In the genomic region with DNA sequence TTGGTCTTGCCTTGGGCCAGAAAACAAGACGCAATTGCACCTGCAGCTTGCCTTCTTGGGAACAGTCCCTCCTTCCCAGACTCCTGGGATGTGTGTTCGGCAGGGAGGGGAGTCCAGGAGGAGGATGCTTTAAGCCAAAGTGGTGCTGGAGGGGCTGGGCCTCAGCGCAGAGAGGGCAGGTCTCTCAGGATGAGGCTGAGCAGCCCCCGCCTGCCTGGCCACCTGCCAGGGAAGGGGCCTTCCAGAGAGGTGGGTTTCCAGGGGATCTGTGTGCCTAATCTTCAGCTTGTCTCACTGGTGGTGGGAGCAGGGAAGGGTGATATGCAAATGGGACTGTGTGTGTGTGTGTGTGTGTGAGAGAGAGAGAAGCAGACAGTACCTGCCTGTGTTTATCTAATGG, we compare ENCODE assay signal across 22 cellular contexts.
A peak's percentile ranks its signal among the peaks of the same experiment; 100 is the strongest.
DNase-seq lines count a peak whose midpoint lies in the region; ATAC-seq lines count a peak whose summit lies in the region.
"Had no signal": no experiment of that assay in that cellular context is flagged by ENCODE, and none has a peak within 500 bp of the region (broad histone marks: within the 10 kb centered on the region; RNA-seq: fewer than 3 reads in every experiment).

No MANE protein-coding gene starts in this region.

- intact Hi-C loops in activated CD4-positive, alpha-beta T cell treated with anti-CD3 and anti-CD28 coated beads for 36 hours (cut with DNase I, micrococcal nuclease), result no loop called here

- no peak for DNase-seq in activated naive CD4-positive, alpha-beta T cell (lab: John Stamatoyannopoulos, UW)
- DNase-seq in neuronal stem cell (ENCODE audit: low spot score), result no peak
- DNase-seq in stimulated activated effector memory CD8-positive, alpha-beta T cell treated with anti-CD3 and anti-CD28 coated beads, Interleukin-12 subunit alpha, Interleukin-12 subunit beta, amount 100 ng/mL, for 72 hours (ENCODE audit: low spot score in 2 of 2), result no peak
- DNase-seq in T-cell, result no peak
- no peak for DNase-seq in stimulated activated naive CD4-positive, alpha-beta T cell treated with Interleukin-2 at 50 U/mL for 16 hours (lab: John Stamatoyannopoulos, UW)
- no peak for DNase-seq in activated CD4-positive, alpha-beta T cell treated with anti-CD3 and anti-CD28 coated beads for 36 hours
- DNase-seq: 8988T; C1 segment of cervical spinal cord; CD4-positive, CD25-positive, alpha-beta regulatory T cell; CD8-positive, alpha-beta memory T cell; COR-L47; DMS 273 treated with DMSO at 0.1 percent for 48 hours; DMS53; DND-41; EL; GOT3; H7; HFFc6 had no signal

- H3K4me1 Mint-ChIP-seq in activated naive CD4-positive, alpha-beta T cell treated with anti-CD3 and anti-CD28 coated beads, Interleukin-2, amount 50 U/mL, for 24 hours, result no peaks in the 10 kb centered on the region
- H3K4me1 Mint-ChIP-seq in stimulated activated effector memory CD8-positive, alpha-beta T cell treated with anti-CD3 and anti-CD28 coated beads, Interleukin-12 subunit alpha, Interleukin-12 subunit beta, amount 100 ng/mL, for 72 hours, result no peaks in the 10 kb centered on the region
- no peaks in the 10 kb centered on the region for H3K4me1 Mint-ChIP-seq in T-cell
- H3K4me1 Mint-ChIP-seq in activated CD4-positive, alpha-beta T cell treated with anti-CD3 and anti-CD28 coated beads for 36 hours, result no peaks in the 10 kb centered on the region
- H3K4me1 Mint-ChIP-seq: CD4-positive, CD25-positive, alpha-beta regulatory T cell; CD8-positive, alpha-beta memory T cell had no signal

- H2BK12ac ChIP-seq in neuronal stem cell (ENCODE audit: low read length), result no peak overlapping the region

- H3K4me1 ChIP-seq in neuronal stem cell (ENCODE audit: control insufficient read depth in 2 of 2, insufficient read depth in 1 of 2, low read depth in 1 of 2, low read length in 2 of 2), result peaks cover 0 to 10% of the 10 kb centered on the region in 2 donors

- H2BK15ac ChIP-seq in neuronal stem cell (ENCODE audit: low read length), result no peak overlapping the region

- no CpG with 5 or more reads among the region's 4 CpGs for WGBS in neuronal stem cell (ENCODE audit: extremely low coverage in 2 of 2, insufficient read length in 2 of 2, insufficient replicate concordance in 1 of 2), 2 donors

- no peak overlapping the region for H3K23ac ChIP-seq in neuronal stem cell (ENCODE audit: low read depth, low read length, poor library complexity)

- H3K9me3 Mint-ChIP-seq in activated naive CD4-positive, alpha-beta T cell treated with anti-CD3 and anti-CD28 coated beads, Interleukin-2, amount 50 U/mL, for 24 hours, result no peaks in the 10 kb centered on the region
- no peaks in the 10 kb centered on the region for H3K9me3 Mint-ChIP-seq in stimulated activated effector memory CD8-positive, alpha-beta T cell treated with anti-CD3 and anti-CD28 coated beads, Interleukin-12 subunit alpha, Interleukin-12 subunit beta, amount 100 ng/mL, for 72 hours
- H3K9me3 Mint-ChIP-seq in T-cell, result no peaks in the 10 kb centered on the region
- no peaks in the 10 kb centered on the region for H3K9me3 Mint-ChIP-seq in activated CD4-positive, alpha-beta T cell treated with anti-CD3 and anti-CD28 coated beads for 36 hours (ENCODE audit: low read depth)
- H3K9me3 Mint-ChIP-seq: CD8-positive, alpha-beta memory T cell; HFFc6 had no signal

- peaks cover 0 to 2% (median 0%) of the 10 kb centered on the region in 3 experiments for H3K27me3 ChIP-seq in neuronal stem cell (ENCODE audit: control insufficient read depth in 3 of 3, insufficient read depth in 3 of 3, low read depth in 1 of 3, low read length in 3 of 3)

- no peak overlapping the region for H2AK5ac ChIP-seq in neuronal stem cell (ENCODE audit: low read depth, low read length)

- H3K27me3 Mint-ChIP-seq in activated naive CD4-positive, alpha-beta T cell treated with anti-CD3 and anti-CD28 coated beads, Interleukin-2, amount 50 U/mL, for 24 hours, result no peaks in the 10 kb centered on the region
- no peaks in the 10 kb centered on the region for H3K27me3 Mint-ChIP-seq in T-cell
- H3K27me3 Mint-ChIP-seq in activated CD4-positive, alpha-beta T cell treated with anti-CD3 and anti-CD28 coated beads for 36 hours, result no peaks in the 10 kb centered on the region

- no peak for ATAC-seq in stimulated activated effector memory CD8-positive, alpha-beta T cell treated with anti-CD3 and anti-CD28 coated beads, Interleukin-12 subunit alpha, Interleukin-12 subunit beta, amount 100 ng/mL, for 72 hours
- no peak for ATAC-seq in T-cell (replicated peaks in 1 of 4)
- ATAC-seq in activated CD4-positive, alpha-beta T cell treated with anti-CD3 and anti-CD28 coated beads for 36 hours, result no peak
- ATAC-seq: GM12878, HCT116, HepG2 had no signal

- H3K4me3 Mint-ChIP-seq in activated naive CD4-positive, alpha-beta T cell treated with anti-CD3 and anti-CD28 coated beads, Interleukin-2, amount 50 U/mL, for 24 hours, result no peak overlapping the region
- no peak overlapping the region for H3K4me3 Mint-ChIP-seq in stimulated activated effector memory CD8-positive, alpha-beta T cell treated with anti-CD3 and anti-CD28 coated beads, Interleukin-12 subunit alpha, Interleukin-12 subunit beta, amount 100 ng/mL, for 72 hours
- H3K4me3 Mint-ChIP-seq in T-cell, result no peak overlapping the region
- H3K4me3 Mint-ChIP-seq in activated CD4-positive, alpha-beta T cell treated with anti-CD3 and anti-CD28 coated beads for 36 hours, result no peak overlapping the region
- H3K4me3 Mint-ChIP-seq: CD4-positive, CD25-positive, alpha-beta regulatory T cell; CD8-positive, alpha-beta memory T cell; HFFc6 had no signal

- H3K27ac ChIP-seq in neuronal stem cell (replicated peaks; ENCODE audit: low read length), result no peak overlapping the region

- H3K9ac ChIP-seq in neuronal stem cell (ENCODE audit: low read depth, low read length, poor library complexity), result no peak overlapping the region

- H3K14ac ChIP-seq in neuronal stem cell (ENCODE audit: low read length), result no peak overlapping the region

- H3K36me3 Mint-ChIP-seq in activated naive CD4-positive, alpha-beta T cell treated with anti-CD3 and anti-CD28 coated beads, Interleukin-2, amount 50 U/mL, for 24 hours, result no peaks in the 10 kb centered on the region
- no peaks in the 10 kb centered on the region for H3K36me3 Mint-ChIP-seq in stimulated activated effector memory CD8-positive, alpha-beta T cell treated with anti-CD3 and anti-CD28 coated beads, Interleukin-12 subunit alpha, Interleukin-12 subunit beta, amount 100 ng/mL, for 72 hours
- H3K36me3 Mint-ChIP-seq in T-cell, result no peaks in the 10 kb centered on the region
- H3K36me3 Mint-ChIP-seq in activated CD4-positive, alpha-beta T cell treated with anti-CD3 and anti-CD28 coated beads for 36 hours (ENCODE audit: low read depth), result no peaks in the 10 kb centered on the region
- H3K36me3 Mint-ChIP-seq: CD4-positive, CD25-positive, alpha-beta regulatory T cell; CD8-positive, alpha-beta memory T cell had no signal

- no peaks in the 10 kb centered on the region for H3K79me1 ChIP-seq in neuronal stem cell (ENCODE audit: low read depth, low read length)

- no peak overlapping the region for H2BK120ac ChIP-seq in neuronal stem cell (ENCODE audit: low read depth, low read length)

- H4K8ac ChIP-seq in neuronal stem cell (ENCODE audit: low read depth, low read length), result no peak overlapping the region

- H2AFZ ChIP-seq in neuronal stem cell (ENCODE audit: low read length), result no peak overlapping the region

- H3K4me3 ChIP-seq in neuronal stem cell (ENCODE audit: low read length in 2 of 2), result no peak overlapping the region
- H3K4me3 ChIP-seq: GM12878 had no signal

- POLR2A ChIA-PET in T-cell (lab: Charles Lee), result no interaction called here
- POLR2A ChIA-PET in activated CD4-positive, alpha-beta T cell treated with anti-CD3 and anti-CD28 coated beads for 36 hours (lab: Charles Lee), result no interaction called here

- peak overlapping the region; percentile 38 for H3K27ac Mint-ChIP-seq in activated naive CD4-positive, alpha-beta T cell treated with anti-CD3 and anti-CD28 coated beads, Interleukin-2, amount 50 U/mL, for 24 hours
- peak overlapping the region; percentile 61 for H3K27ac Mint-ChIP-seq in stimulated activated effector memory CD8-positive, alpha-beta T cell treated with anti-CD3 and anti-CD28 coated beads, Interleukin-12 subunit alpha, Interleukin-12 subunit beta, amount 100 ng/mL, for 72 hours
- H3K27ac Mint-ChIP-seq in T-cell, result no peak overlapping the region
- H3K27ac Mint-ChIP-seq in activated CD4-positive, alpha-beta T cell treated with anti-CD3 and anti-CD28 coated beads for 36 hours, result no peak overlapping the region
- H3K27ac Mint-ChIP-seq: CD4-positive, CD25-positive, alpha-beta regulatory T cell; CD8-positive, alpha-beta memory T cell; HFFc6 had no signal

- peak overlapping the region; percentile 38 for H4K91ac ChIP-seq in neuronal stem cell (ENCODE audit: low read depth, low read length, poor library complexity)

- no peak overlapping the region for H3K4ac ChIP-seq in neuronal stem cell (ENCODE audit: low read length)

- CTCF ChIA-PET in T-cell (lab: Charles Lee), result no interaction called here
- CTCF ChIA-PET in activated CD4-positive, alpha-beta T cell treated with anti-CD3 and anti-CD28 coated beads for 36 hours (lab: Charles Lee), result no interaction called here

- no peak overlapping the region for H2BK5ac ChIP-seq in neuronal stem cell (ENCODE audit: low read length)

- no peak overlapping the region for H3K4me2 ChIP-seq in neuronal stem cell (ENCODE audit: insufficient read depth, low read length, poor library complexity, severe bottlenecking)

- H3K9me3 ChIP-seq in neuronal stem cell (replicated peaks in 1 of 2; ENCODE audit: control insufficient read depth in 2 of 2, insufficient read depth in 1 of 2, low read depth in 1 of 2, low read length in 2 of 2), result peaks cover 2 to 4% of the 10 kb centered on the region in 2 donors

- no peak overlapping the region for H3K18ac ChIP-seq in neuronal stem cell (ENCODE audit: low read length)

- no peaks in the 10 kb centered on the region for H3K36me3 ChIP-seq in neuronal stem cell (replicated peaks in 1 of 2; ENCODE audit: control insufficient read depth in 2 of 2, insufficient read depth in 2 of 2, low read length in 2 of 2)

Comparison
In these comparisons a context has a peak if more than half of its experiments do, and no peak if none do; other contexts are left out.
1. H3K27ac Mint-ChIP-seq: peak in activated naive CD4-positive, alpha-beta T cell treated with anti-CD3 and anti-CD28 coated beads, Interleukin-2, amount 50 U/mL, for 24 hours (single experiment) and stimulated activated effector memory CD8-positive, alpha-beta T cell treated with anti-CD3 and anti-CD28 coated beads, Interleukin-12 subunit alpha, Interleukin-12 subunit beta, amount 100 ng/mL, for 72 hours (single experiment); none in T-cell (0 of 2) and activated CD4-positive, alpha-beta T cell treated with anti-CD3 and anti-CD28 coated beads for 36 hours (single experiment).